Comparison of ENCODE assay signal across 15 cellular contexts in genomic region chr3:72296477-72297111, GRCh38.
"Had no signal": no experiment of that assay in that cellular context is flagged by ENCODE, and none has a peak within 500 bp of the region (broad histone marks: within the 10 kb centered on the region; RNA-seq: fewer than 3 reads in every experiment).

No MANE protein-coding gene starts in this region.

- H2AFZ ChIP-seq: hepatocyte had no signal

- H3K9me3 Mint-ChIP-seq: nephron progenitor cell had no signal

- H3K4me2 ChIP-seq: hepatocyte had no signal

- H3K27ac Mint-ChIP-seq: activated naive CD8-positive, alpha-beta T cell; nephron progenitor cell; T-helper 17 cell had no signal

- DNase-seq: activated CD4-positive, alpha-beta T cell treated with anti-CD3 and anti-CD28 coated beads, Interleukin-2, amount 50 U/mL, for 48 hours; activated gamma-delta T cell treated with Interleukin-2 at 50 U/mL for 16 hours; cerebellar nuclear complex; cortex of kidney; erythroblast; mesenchymal stem cell; nephron progenitor cell; psoas muscle; right cardiac atrium; small intestine; stimulated activated CD4-positive, alpha-beta T cell treated with anti-CD3 and anti-CD28 coated beads, Interleukin-15, amount 100 ng/mL, for 24 hours; stimulated activated CD4-positive, alpha-beta T cell treated with anti-CD3 and anti-CD28 coated beads, Interleukin-2, amount 100 ng/mL, for 48 hours; T-helper 17 cell had no signal

- H3K27ac ChIP-seq: hepatocyte, psoas muscle had no signal

- H3K27me3 Mint-ChIP-seq: activated naive CD8-positive, alpha-beta T cell had no signal

- H3K4me3 ChIP-seq: hepatocyte, psoas muscle had no signal

- H3K9me3 ChIP-seq: psoas muscle had no signal

- H3K4me1 Mint-ChIP-seq: T-helper 17 cell had no signal

- ATAC-seq: psoas muscle, right cardiac atrium, T-helper 17 cell had no signal

- H3K27me3 ChIP-seq: hepatocyte had no signal

- H3K36me3 Mint-ChIP-seq: activated naive CD8-positive, alpha-beta T cell had no signal

- H3K4me3 Mint-ChIP-seq: activated naive CD8-positive, alpha-beta T cell; nephron progenitor cell; T-helper 17 cell had no signal
